ENCODE assay signal across 8 cellular contexts in the genomic region with DNA sequence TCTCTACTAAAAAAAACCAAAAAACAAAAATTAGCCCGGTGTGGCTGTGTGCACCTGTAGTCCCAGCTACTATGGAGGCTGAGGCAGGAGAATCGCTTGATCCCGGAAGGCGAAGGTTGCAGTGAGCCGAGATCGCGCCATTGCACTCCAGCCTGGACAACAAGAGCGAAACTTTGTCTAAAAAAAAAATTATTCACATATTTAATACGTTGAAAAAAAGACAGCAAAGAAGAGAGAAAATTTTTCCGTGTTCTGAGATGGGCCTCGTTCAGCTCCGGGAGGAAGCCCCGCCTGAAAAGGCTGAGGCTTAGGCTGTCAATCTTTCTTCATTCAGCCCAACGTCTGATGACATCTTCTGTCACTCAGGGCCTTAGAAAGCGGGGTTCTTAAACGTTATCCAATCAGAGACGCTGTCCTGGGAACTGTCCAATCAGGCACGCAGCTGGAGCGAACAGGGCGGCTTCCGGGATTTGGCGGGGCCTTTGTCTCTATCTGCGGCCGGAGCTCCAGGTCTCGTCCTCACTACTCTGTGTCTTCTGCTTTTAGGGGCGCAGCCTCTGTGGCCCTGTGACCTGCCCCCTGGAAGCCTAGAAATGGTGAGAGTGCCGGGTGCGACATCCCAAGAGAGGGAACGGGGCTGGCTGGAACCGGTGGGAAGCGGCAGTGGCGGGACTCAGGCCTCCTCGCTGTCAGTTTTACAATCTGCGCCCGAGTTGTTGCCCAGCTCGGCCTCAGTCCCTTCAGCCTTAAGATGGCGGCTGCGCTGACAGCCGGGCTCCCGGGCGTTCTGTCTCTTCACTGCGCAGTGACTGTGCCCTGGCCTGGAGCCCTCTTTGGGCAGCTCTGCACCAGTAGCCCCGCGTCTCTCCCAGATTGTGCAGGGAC. TPM values are rescaled to one million over a fixed set of nuclear protein-coding genes. Genes with fewer than 3 reads are reported as not detected.
DNase-seq lines count a peak whose midpoint lies in the region; ATAC-seq and TF ChIP-seq lines count a peak whose summit lies in the region.

A gene (plus strand): TSS at position 485 of the 885 bp plus-strand sequence. CDS start 109 bp downstream, at position 594.

- peak within 1 kb of the TSS in 1 of 2 donors; percentile 40 for H3K27ac ChIP-seq in coronary artery
- peak within 1 kb of the TSS; percentile 59 to 61 for H3K27ac ChIP-seq in left lung

- peaks cover 28% of the 10 kb centered on the region for H3K36me3 Mint-ChIP-seq in activated CD4-positive, alpha-beta T cell treated with anti-CD3 and anti-CD28 coated beads, Interleukin-2, amount 10 ng/mL, durations not matched to agents 24 days and 14 days (ENCODE audit: low read depth)

- no peaks in the 10 kb centered on the region for H3K4me1 ChIP-seq in left lung

- ATAC-seq in HG02943 (IDR thresholded peaks at IDR 0.05; ENCODE audit: low read depth, unreplicated experiment) (peak; percentile 93), left lung (peak; percentile 94)

- H3K4me1 Mint-ChIP-seq in activated CD4-positive, alpha-beta T cell treated with anti-CD3 and anti-CD28 coated beads, Interleukin-2, amount 10 ng/mL, durations not matched to agents 24 days and 14 days: peaks cover 2% of the 10 kb centered on the region

- intact Hi-C loops in activated CD4-positive, alpha-beta T cell treated with anti-CD3 and anti-CD28 coated beads, Interleukin-2, amount 10 ng/mL, durations not matched to agents 24 days and 14 days (cut with micrococcal nuclease): loop anchor here (1.0 to 10.0 kb wide), 6 partner anchors 118 to 660 kb away; a partner anchor contains a TSS
- intact Hi-C loops in left lung (cut with DNase I): no loop called here

- peaks cover 19% of the 10 kb centered on the region for H3K9me3 Mint-ChIP-seq in activated CD4-positive, alpha-beta T cell treated with anti-CD3 and anti-CD28 coated beads, Interleukin-2, amount 10 ng/mL, durations not matched to agents 24 days and 14 days

- no peaks in the 10 kb centered on the region for H3K27me3 Mint-ChIP-seq in activated CD4-positive, alpha-beta T cell treated with anti-CD3 and anti-CD28 coated beads, Interleukin-2, amount 10 ng/mL, durations not matched to agents 24 days and 14 days

- peak within 1 kb of the TSS; percentile 97 for H3K4me3 Mint-ChIP-seq in activated CD4-positive, alpha-beta T cell treated with anti-CD3 and anti-CD28 coated beads, Interleukin-2, amount 10 ng/mL, durations not matched to agents 24 days and 14 days

- peak; percentile 30 for DNase-seq in NK-92 (lab: John Stamatoyannopoulos, UW; ENCODE audit: unreplicated experiment)
- DNase-seq in NK-92 treated with Interleukin-12 subunit alpha and Interleukin-12 subunit beta, amount 100 ng/mL, for 24 hours (lab: John Stamatoyannopoulos, UW): no peak
- peak; percentile 95 for DNase-seq in NCI-H2171 treated with DMSO at 0.1 percent for 48 hours (lab: John Stamatoyannopoulos, UW)
- DNase-seq in activated CD4-positive, alpha-beta T cell treated with anti-CD3 and anti-CD28 coated beads, Interleukin-2, amount 10 ng/mL, durations not matched to agents 24 days and 14 days: peak; percentile 95
- peak; percentile 86 for DNase-seq in coronary artery (ENCODE audit: low spot score)
- peak; percentile 83 to 91 for DNase-seq in left lung
- DNase-seq in stimulated activated CD4-positive, alpha-beta T cell treated with anti-CD3 and anti-CD28 coated beads, Interleukin-4, amount 100 ng/mL, for 24 hours: peak; percentile 90

- peaks cover 0 to 4% of the 10 kb centered on the region in 2 donors for H3K9me3 ChIP-seq in left lung

- H3K4me3 ChIP-seq in coronary artery (peak within 1 kb of the TSS; percentile 81), left lung (peak within 1 kb of the TSS; percentile 52 to 54)

- no peaks in the 10 kb centered on the region for H3K36me3 ChIP-seq in left lung

- no peak for TF ChIP-seq CTCF in coronary artery (IDR thresholded peaks at IDR 0.05)
- no peak for TF ChIP-seq CTCF in left lung (IDR thresholded peaks at IDR 0.05)

- peak within 1 kb of the TSS; percentile 98 for H3K27ac Mint-ChIP-seq in activated CD4-positive, alpha-beta T cell treated with anti-CD3 and anti-CD28 coated beads, Interleukin-2, amount 10 ng/mL, durations not matched to agents 24 days and 14 days

- H3K27me3 ChIP-seq in left lung: no peaks in the 10 kb centered on the region

RNA-seq across cellular contexts. Expression of the gene that starts here (rescaled TPM):
- 12.8 and 16.3 TPM in 2 replicates for total RNA-seq in activated CD4-positive, alpha-beta T cell treated with anti-CD3 and anti-CD28 coated beads, Interleukin-2, amount 10 ng/mL, durations not matched to agents 24 days and 14 days
- 1 to 10 TPM; 4.0 to 5.1 TPM for total RNA-seq in left lung
